ENCODE assay signal across 8 cellular contexts in genomic region chr11:64688534-64688982, GRCh38. TPM values are rescaled to one million over a fixed set of nuclear protein-coding genes. Genes with fewer than 3 reads are reported as not detected.
DNase-seq lines count a peak whose midpoint lies in the region; ATAC-seq and TF ChIP-seq lines count a peak whose summit lies in the region.

No MANE protein-coding gene starts in this region.

- ATAC-seq in HG02588 (IDR thresholded peaks at IDR 0.05; ENCODE audit: unreplicated experiment): peak; percentile 73
- peak; percentile 92 for ATAC-seq in right cardiac atrium

- H3K27me3 ChIP-seq in right cardiac atrium (ENCODE audit: control insufficient read depth, insufficient read depth) (no peaks in the 10 kb centered on the region), prostate gland (replicated peaks; ENCODE audit: insufficient read depth) (no peaks in the 10 kb centered on the region)

- DNase-seq in EL: peak; percentile 82
- DNase-seq in NCI-H187 (lab: John Stamatoyannopoulos, UW): peak; percentile 70 to 90
- DNase-seq in amniotic stem cell (lab: John Stamatoyannopoulos, UW): peak; percentile 62
- peak; percentile 90 to 96 (median 96) for DNase-seq in right cardiac atrium
- peak; percentile 75 for DNase-seq in prostate gland (ENCODE audit: low spot score)
- DNase-seq in ureter (ENCODE audit: low spot score): peak; percentile 87

- peak overlapping the region; percentile 8 for H3K4me3 Mint-ChIP-seq in T-helper 1 cell treated with Interleukin-12 subunit alpha and Interleukin-12 subunit beta and Interleukin-4 antibody, amounts not matched to agents 30 μg/mL and 1 μg/mL, for 36 hours

- WGBS in right cardiac atrium: 1% methylated on average over 13 of the region's 13 CpGs
- 2% methylated on average over 13 of the region's 13 CpGs for WGBS in prostate gland

- no peak for TF ChIP-seq POLR2A in prostate gland (IDR thresholded peaks at IDR 0.05)

- H3K4me1 ChIP-seq in right cardiac atrium (ENCODE audit: control insufficient read depth, insufficient read depth, low read length) (no peaks in the 10 kb centered on the region), prostate gland (replicated peaks) (no peaks in the 10 kb centered on the region)

- intact Hi-C loops in right cardiac atrium (cut with DNase I): loop anchor here in 2 of 4 donors (2.0 to 5.0 kb wide), 2 partner anchors 34 kb away; partner anchors contain the start of gene NRXN2 (in 2 of the 2)
- intact Hi-C loops in prostate gland (cut with DNase I): loop anchor here (2.0 kb wide), 1 partner anchor 34 kb away; the partner anchor contains the start of gene NRXN2

- TF ChIP-seq CTCF in prostate gland (IDR thresholded peaks at IDR 0.05): peak; percentile 68 to 92 (median 89)

- H3K4me3 ChIP-seq in right cardiac atrium (ENCODE audit: low read length): peak overlapping the region; percentile 55
- H3K4me3 ChIP-seq in prostate gland: peak overlapping the region in 1 of 2 donors; percentile 21

- H3K9me3 ChIP-seq in right cardiac atrium (ENCODE audit: control insufficient read depth, low read length): no peaks in the 10 kb centered on the region
- H3K9me3 ChIP-seq in prostate gland: no peaks in the 10 kb centered on the region

- peaks cover 10% of the 10 kb centered on the region for H3K4me1 Mint-ChIP-seq in T-helper 1 cell treated with Interleukin-12 subunit alpha and Interleukin-12 subunit beta and Interleukin-4 antibody, amounts not matched to agents 30 μg/mL and 1 μg/mL, for 36 hours (ENCODE audit: low read depth)

- peaks cover 29% of the 10 kb centered on the region for H3K27me3 Mint-ChIP-seq in T-helper 1 cell treated with Interleukin-12 subunit alpha and Interleukin-12 subunit beta and Interleukin-4 antibody, amounts not matched to agents 30 μg/mL and 1 μg/mL, for 36 hours (ENCODE audit: low read depth)

- H3K27ac ChIP-seq in right cardiac atrium (ENCODE audit: low read length) (peak overlapping the region; percentile 89), prostate gland (peak overlapping the region; percentile 28 to 41)

- H3K36me3 ChIP-seq in prostate gland: no peaks in the 10 kb centered on the region

- no peaks in the 10 kb centered on the region for H3K9me3 Mint-ChIP-seq in T-helper 1 cell treated with Interleukin-12 subunit alpha and Interleukin-12 subunit beta and Interleukin-4 antibody, amounts not matched to agents 30 μg/mL and 1 μg/mL, for 36 hours

- H3K36me3 Mint-ChIP-seq in T-helper 1 cell treated with Interleukin-12 subunit alpha and Interleukin-12 subunit beta and Interleukin-4 antibody, amounts not matched to agents 30 μg/mL and 1 μg/mL, for 36 hours (ENCODE audit: low read depth): no peaks in the 10 kb centered on the region

- no peak overlapping the region for H3K27ac Mint-ChIP-seq in T-helper 1 cell treated with Interleukin-12 subunit alpha and Interleukin-12 subunit beta and Interleukin-4 antibody, amounts not matched to agents 30 μg/mL and 1 μg/mL, for 36 hours

RNA-seq across cellular contexts. Expression of gene NRXN2, which starts 34.4 kb away (rescaled TPM):
- total RNA-seq in right cardiac atrium (1 to 10 TPM; 2.1 to 5.7 (median 2.9) TPM), prostate gland (10 to 100 TPM in 1 of 2 donors, under 1 TPM in 1; 0.46 to 26.8 TPM), ureter (11.6 TPM)
- polyA plus RNA-seq in right cardiac atrium: 2.2 TPM

RNA-seq across cellular contexts. Expression of gene RASGRP2, which starts 55.4 kb away (rescaled TPM):
- 10 to 100 TPM; 25.5 to 37.3 (median 33.6) TPM for total RNA-seq in right cardiac atrium
- polyA plus RNA-seq in right cardiac atrium: 69.6 TPM
- total RNA-seq in prostate gland: 10 to 100 TPM; 13.3 to 28.7 TPM
- total RNA-seq in ureter: 23.3 TPM
